ENCODE assay signal across 27 cellular contexts in the genomic region with DNA sequence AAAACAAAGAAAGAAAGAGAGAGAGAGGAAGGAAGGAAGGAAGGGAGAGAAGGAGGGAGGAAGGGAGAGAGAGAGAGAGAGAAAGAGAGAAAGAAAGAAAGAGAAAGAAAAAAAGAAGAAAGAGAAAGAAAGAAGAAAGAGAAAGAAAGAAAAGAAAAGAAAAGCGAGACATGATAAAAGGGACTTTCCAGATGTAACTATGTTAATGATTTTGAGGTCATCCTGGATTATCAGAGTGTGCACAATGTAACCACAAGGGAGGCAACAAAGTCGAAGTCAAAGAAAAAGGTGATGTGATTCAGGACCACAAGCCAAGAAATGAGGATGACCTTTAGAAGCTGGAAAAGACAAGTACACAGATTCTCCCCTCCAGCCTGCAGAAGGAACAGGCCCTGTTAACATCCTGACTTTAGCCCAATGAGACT. TPM values are rescaled to one million over a fixed set of nuclear protein-coding genes. Genes with fewer than 3 reads are reported as not detected.
DNase-seq lines count a peak whose midpoint lies in the region; ATAC-seq and TF ChIP-seq lines count a peak whose summit lies in the region.
"Had no signal": no experiment of that assay in that cellular context is flagged by ENCODE, and none has a peak within 500 bp of the region (broad histone marks: within the 10 kb centered on the region; RNA-seq: fewer than 3 reads in every experiment).

No MANE protein-coding gene starts in this region.

- no peak overlapping the region for H3K4me3 ChIP-seq in GM12864 (ENCODE audit: low read depth, low read length)
- no peak overlapping the region for H3K4me3 ChIP-seq in SK-N-SH (ENCODE audit: low read depth in 2 of 2, low read length in 1 of 2)
- H3K4me3 ChIP-seq: BLaER1 treated with 17β-estradiol and CSF1 and Interleukin-3, amounts not matched to agents 10 nM and 100 nM; colonic mucosa; left ventricle myocardium inferior; psoas muscle had no signal

- no peak overlapping the region for H2AFZ ChIP-seq in SK-N-SH (ENCODE audit: low read depth)

- no peaks in the 10 kb centered on the region for H3K79me2 ChIP-seq in SK-N-SH (ENCODE audit: insufficient read depth)

- no peak for TF ChIP-seq CTCF in activated CD8-positive, alpha-beta T cell treated with anti-CD3 and anti-CD28 coated beads for 36 hours (IDR thresholded peaks at IDR 0.05)
- TF ChIP-seq CTCF in GM12864 (IDR thresholded peaks at IDR 0.05; ENCODE audit: low read depth, low read length, missing control alignments): no peak
- no peak for TF ChIP-seq CTCF in SK-N-SH (IDR thresholded peaks at IDR 0.05)

- intact Hi-C loops in activated CD8-positive, alpha-beta T cell treated with anti-CD3 and anti-CD28 coated beads for 36 hours (cut with micrococcal nuclease): no loop called here

- H3K27ac ChIP-seq in SK-N-SH (ENCODE audit: low read depth in 2 of 2, low read length in 1 of 2): no peak overlapping the region
- H3K27ac ChIP-seq: BLaER1 treated with 17β-estradiol and CSF1 and Interleukin-3, amounts not matched to agents 10 nM and 100 nM; brain microvascular endothelial cell; colonic mucosa; left ventricle myocardium inferior; psoas muscle had no signal

- peaks cover 11% of the 10 kb centered on the region for H3K4me1 Mint-ChIP-seq in activated CD8-positive, alpha-beta T cell treated with anti-CD3 and anti-CD28 coated beads for 36 hours (ENCODE audit: low read depth)
- H3K4me1 Mint-ChIP-seq in activated CD8-positive, alpha-beta T cell treated with anti-CD3 and anti-CD28 coated beads, Interleukin-2, amount 10 ng/mL, durations not matched to agents 7 days and 5 days (ENCODE audit: low read depth): peaks cover 3% of the 10 kb centered on the region
- peaks cover 6% of the 10 kb centered on the region for H3K4me1 Mint-ChIP-seq in stimulated activated effector memory CD8-positive, alpha-beta T cell treated with anti-CD3 and anti-CD28 coated beads, Interleukin-12 subunit alpha, Interleukin-12 subunit beta, amount 100 ng/mL, for 72 hours

- no peak overlapping the region for H3K27ac Mint-ChIP-seq in activated CD8-positive, alpha-beta T cell treated with anti-CD3 and anti-CD28 coated beads for 36 hours
- no peak overlapping the region for H3K27ac Mint-ChIP-seq in activated CD8-positive, alpha-beta T cell treated with anti-CD3 and anti-CD28 coated beads, Interleukin-2, amount 10 ng/mL, durations not matched to agents 7 days and 5 days
- peak overlapping the region; percentile 32 for H3K27ac Mint-ChIP-seq in stimulated activated effector memory CD8-positive, alpha-beta T cell treated with anti-CD3 and anti-CD28 coated beads, Interleukin-12 subunit alpha, Interleukin-12 subunit beta, amount 100 ng/mL, for 72 hours
- H3K27ac Mint-ChIP-seq: activated CD4-positive, alpha-beta T cell treated with anti-CD3 and anti-CD28 coated beads, Interleukin-2, amount 10 ng/mL, durations not matched to agents 7 days and 5 days; IgD-negative memory B cell; T-cell had no signal

- no peaks in the 10 kb centered on the region; the same call in 1 of the 2 replicates for H3K27me3 ChIP-seq in SK-N-SH (ENCODE audit: insufficient read depth)
- H3K27me3 ChIP-seq: BLaER1 treated with 17β-estradiol and CSF1 and Interleukin-3, amounts not matched to agents 10 nM and 100 nM; colonic mucosa had no signal

- TF ChIP-seq EP300 in SK-N-SH (IDR thresholded peaks at IDR 0.05; ENCODE audit: borderline replicate concordance in 1 of 2, low read depth in 1 of 2, low read length in 1 of 2): no peak

- TF ChIP-seq RAD21 in SK-N-SH (IDR thresholded peaks at IDR 0.05; ENCODE audit: low read length): no peak

- no peaks in the 10 kb centered on the region for H3K9me2 ChIP-seq in SK-N-SH

- H3K4me2 ChIP-seq in SK-N-SH: no peak overlapping the region
- H3K4me2 ChIP-seq: BLaER1 treated with 17β-estradiol and CSF1 and Interleukin-3, amounts not matched to agents 10 nM and 100 nM had no signal

- peak; percentile 86 for ATAC-seq in activated CD8-positive, alpha-beta T cell treated with anti-CD3 and anti-CD28 coated beads for 36 hours
- no peak for ATAC-seq in activated CD8-positive, alpha-beta T cell treated with anti-CD3 and anti-CD28 coated beads, Interleukin-2, amount 10 ng/mL, durations not matched to agents 7 days and 5 days
- peak; percentile 88 for ATAC-seq in stimulated activated effector memory CD8-positive, alpha-beta T cell treated with anti-CD3 and anti-CD28 coated beads, Interleukin-12 subunit alpha, Interleukin-12 subunit beta, amount 100 ng/mL, for 72 hours
- ATAC-seq: psoas muscle, T-cell had no signal

- peaks cover 26% of the 10 kb centered on the region for H3K27me3 Mint-ChIP-seq in activated CD8-positive, alpha-beta T cell treated with anti-CD3 and anti-CD28 coated beads for 36 hours
- H3K27me3 Mint-ChIP-seq in activated CD8-positive, alpha-beta T cell treated with anti-CD3 and anti-CD28 coated beads, Interleukin-2, amount 10 ng/mL, durations not matched to agents 7 days and 5 days (ENCODE audit: low read depth): peaks cover 20% of the 10 kb centered on the region

- H3F3A ChIP-seq in SK-N-SH (replicated peaks; ENCODE audit: insufficient read depth): no peaks in the 10 kb centered on the region

- no peaks in the 10 kb centered on the region for H3K9me3 Mint-ChIP-seq in activated CD8-positive, alpha-beta T cell treated with anti-CD3 and anti-CD28 coated beads for 36 hours
- H3K9me3 Mint-ChIP-seq in activated CD8-positive, alpha-beta T cell treated with anti-CD3 and anti-CD28 coated beads, Interleukin-2, amount 10 ng/mL, durations not matched to agents 7 days and 5 days (ENCODE audit: insufficient read depth): no peaks in the 10 kb centered on the region
- H3K9me3 Mint-ChIP-seq in stimulated activated effector memory CD8-positive, alpha-beta T cell treated with anti-CD3 and anti-CD28 coated beads, Interleukin-12 subunit alpha, Interleukin-12 subunit beta, amount 100 ng/mL, for 72 hours: no peaks in the 10 kb centered on the region
- H3K9me3 Mint-ChIP-seq: activated CD4-positive, alpha-beta T cell treated with anti-CD3 and anti-CD28 coated beads, Interleukin-2, amount 10 ng/mL, durations not matched to agents 7 days and 5 days; IgD-negative memory B cell; T-cell had no signal

- POLR2A ChIA-PET in activated CD8-positive, alpha-beta T cell treated with anti-CD3 and anti-CD28 coated beads for 36 hours (lab: Charles Lee): interaction anchor here (0.7 kb wide), 1 partner anchor 19 kb away, joined by 3 read pairs; no protein-coding TSS in a partner anchor
- POLR2A ChIA-PET in activated CD8-positive, alpha-beta T cell treated with anti-CD3 and anti-CD28 coated beads, Interleukin-2, amount 10 ng/mL, durations not matched to agents 7 days and 5 days (lab: Charles Lee): no interaction called here
- POLR2A ChIA-PET in SK-N-SH (lab: Yijun Ruan, JAX): no interaction called here

- H3K4me1 ChIP-seq in SK-N-SH (ENCODE audit: control insufficient read depth in 1 of 2, insufficient read depth in 2 of 2, low read depth in 1 of 2, low read length in 1 of 2): no peaks in the 10 kb centered on the region
- H3K4me1 ChIP-seq: BLaER1 treated with 17β-estradiol and CSF1 and Interleukin-3, amounts not matched to agents 10 nM and 100 nM; colonic mucosa; left ventricle myocardium inferior; psoas muscle had no signal

- no peak overlapping the region for H3K9ac ChIP-seq in SK-N-SH
- H3K9ac ChIP-seq: BLaER1 treated with 17β-estradiol and CSF1 and Interleukin-3, amounts not matched to agents 10 nM and 100 nM had no signal

- CTCF ChIA-PET in activated CD8-positive, alpha-beta T cell treated with anti-CD3 and anti-CD28 coated beads for 36 hours (lab: Charles Lee): interaction anchor here (1.7 to 2.0 kb wide), 2 partner anchors 25 to 47 kb away, joined by 4 to 5 read pairs; no protein-coding TSS in a partner anchor
- CTCF ChIA-PET in activated CD8-positive, alpha-beta T cell treated with anti-CD3 and anti-CD28 coated beads, Interleukin-2, amount 10 ng/mL, durations not matched to agents 7 days and 5 days (lab: Charles Lee): no interaction called here
- CTCF ChIA-PET in SK-N-SH (lab: Yijun Ruan, JAX): interaction anchor here (1.0 to 1.4 kb wide), 2 partner anchors 32 to 134 kb away, joined by 3 read pairs; no protein-coding TSS in a partner anchor

- H3K9me3 ChIP-seq in SK-N-SH: no peaks in the 10 kb centered on the region
- H3K9me3 ChIP-seq: BLaER1 treated with 17β-estradiol and CSF1 and Interleukin-3, amounts not matched to agents 10 nM and 100 nM; colonic mucosa; left ventricle myocardium inferior; psoas muscle had no signal

- H4K20me1 ChIP-seq in SK-N-SH (ENCODE audit: insufficient read depth): no peaks in the 10 kb centered on the region
- H4K20me1 ChIP-seq: BLaER1 treated with 17β-estradiol and CSF1 and Interleukin-3, amounts not matched to agents 10 nM and 100 nM had no signal

- no peaks in the 10 kb centered on the region for H3K36me3 Mint-ChIP-seq in activated CD8-positive, alpha-beta T cell treated with anti-CD3 and anti-CD28 coated beads for 36 hours (ENCODE audit: low read depth)
- no peaks in the 10 kb centered on the region for H3K36me3 Mint-ChIP-seq in activated CD8-positive, alpha-beta T cell treated with anti-CD3 and anti-CD28 coated beads, Interleukin-2, amount 10 ng/mL, durations not matched to agents 7 days and 5 days (ENCODE audit: low read depth)
- H3K36me3 Mint-ChIP-seq in stimulated activated effector memory CD8-positive, alpha-beta T cell treated with anti-CD3 and anti-CD28 coated beads, Interleukin-12 subunit alpha, Interleukin-12 subunit beta, amount 100 ng/mL, for 72 hours: no peaks in the 10 kb centered on the region
- H3K36me3 Mint-ChIP-seq: IgD-negative memory B cell, T-cell had no signal

- DNase-seq in activated CD8-positive, alpha-beta T cell treated with anti-CD3 and anti-CD28 coated beads for 36 hours: peak; percentile 32
- no peak for DNase-seq in activated CD8-positive, alpha-beta T cell treated with anti-CD3 and anti-CD28 coated beads, Interleukin-2, amount 10 ng/mL, durations not matched to agents 7 days and 5 days
- DNase-seq in GM12864 (ENCODE audit: low read depth) (peak; percentile 5), SW480 (ENCODE audit: low spot score) (peak; percentile 21), SK-N-SH (no peak), cortex of kidney (lab: John Stamatoyannopoulos, UW) (no peak), amniotic stem cell (lab: John Stamatoyannopoulos, UW) (no peak)
- DNase-seq in stimulated activated effector memory CD8-positive, alpha-beta T cell treated with anti-CD3 and anti-CD28 coated beads, Interleukin-12 subunit alpha, Interleukin-12 subunit beta, amount 100 ng/mL, for 72 hours (ENCODE audit: low spot score in 2 of 2): no peak
- DNase-seq: activated CD4-positive, alpha-beta T cell treated with anti-CD3 and anti-CD28 coated beads, Interleukin-2, amount 10 ng/mL, durations not matched to agents 7 days and 5 days; colonic mucosa; head of caudate nucleus; left ventricle myocardium inferior; midbrain; NCI-H1930; NCI-H2227 treated with DMSO at 0.1 percent for 48 hours; NCI-H748 treated with DMSO at 0.1 percent for 48 hours; OCI-M1; SHP77; T-cell had no signal

- no peaks in the 10 kb centered on the region for H3K36me3 ChIP-seq in SK-N-SH (replicated peaks in 1 of 2; ENCODE audit: control insufficient read depth in 1 of 2, insufficient read depth in 2 of 2, low read length in 1 of 2)
- H3K36me3 ChIP-seq: BLaER1 treated with 17β-estradiol and CSF1 and Interleukin-3, amounts not matched to agents 10 nM and 100 nM; brain microvascular endothelial cell; colonic mucosa; left ventricle myocardium inferior had no signal

- H3K4me3 Mint-ChIP-seq in activated CD8-positive, alpha-beta T cell treated with anti-CD3 and anti-CD28 coated beads for 36 hours: no peak overlapping the region
- no peak overlapping the region for H3K4me3 Mint-ChIP-seq in activated CD8-positive, alpha-beta T cell treated with anti-CD3 and anti-CD28 coated beads, Interleukin-2, amount 10 ng/mL, durations not matched to agents 7 days and 5 days
- H3K4me3 Mint-ChIP-seq in stimulated activated effector memory CD8-positive, alpha-beta T cell treated with anti-CD3 and anti-CD28 coated beads, Interleukin-12 subunit alpha, Interleukin-12 subunit beta, amount 100 ng/mL, for 72 hours: peak overlapping the region; percentile 31
- H3K4me3 Mint-ChIP-seq: activated CD4-positive, alpha-beta T cell treated with anti-CD3 and anti-CD28 coated beads, Interleukin-2, amount 10 ng/mL, durations not matched to agents 7 days and 5 days; IgD-negative memory B cell; T-cell had no signal

- 29% methylated on average over 2 of the region's 2 CpGs for WGBS in SK-N-SH (ENCODE audit: low lambda C conversion rate)

RNA-seq across cellular contexts. Expression of gene PAX2, which starts 48.9 kb away (rescaled TPM):
- not detected for total RNA-seq in activated CD8-positive, alpha-beta T cell treated with anti-CD3 and anti-CD28 coated beads for 36 hours
- total RNA-seq in activated CD8-positive, alpha-beta T cell treated with anti-CD3 and anti-CD28 coated beads, Interleukin-2, amount 10 ng/mL, durations not matched to agents 7 days and 5 days: not detected
- not detected in 2 replicates for polyA plus RNA-seq in SK-N-SH (2012; rRNA removed)
- polyA plus RNA-seq in SK-N-SH (2012; cell fraction: cytosol; rRNA removed): not detected in 2 replicates
- polyA plus RNA-seq in SK-N-SH (2012; cell fraction: nucleus; rRNA removed): 0.08 TPM in 1 of 2 replicates, not detected in the other
- total RNA-seq: A673; activated CD4-positive, alpha-beta T cell treated with anti-CD3 and anti-CD28 coated beads, Interleukin-2, amount 10 ng/mL, durations not matched to agents 7 days and 5 days; left ventricle myocardium inferior; psoas muscle; subcutaneous adipose tissue; T-cell; urinary bladder had no signal
- polyA plus RNA-seq: IgD-negative memory B cell, psoas muscle, small intestine, urinary bladder had no signal

Comparison
In these comparisons a context has a peak if more than half of its experiments do, and no peak if none do; other contexts are left out.
1. DNase-seq: peak in activated CD8-positive, alpha-beta T cell treated with anti-CD3 and anti-CD28 coated beads for 36 hours (single experiment), GM12864 (single experiment) and SW480 (single experiment); none in activated CD8-positive, alpha-beta T cell treated with anti-CD3 and anti-CD28 coated beads, Interleukin-2, amount 10 ng/mL, durations not matched to agents 7 days and 5 days (single experiment), stimulated activated effector memory CD8-positive, alpha-beta T cell treated with anti-CD3 and anti-CD28 coated beads, Interleukin-12 subunit alpha, Interleukin-12 subunit beta, amount 100 ng/mL, for 72 hours (0 of 2), SK-N-SH (single experiment), cortex of kidney (single experiment) and amniotic stem cell (single experiment).